8 cellular contexts compared by ENCODE assay signal in the genomic region with DNA sequence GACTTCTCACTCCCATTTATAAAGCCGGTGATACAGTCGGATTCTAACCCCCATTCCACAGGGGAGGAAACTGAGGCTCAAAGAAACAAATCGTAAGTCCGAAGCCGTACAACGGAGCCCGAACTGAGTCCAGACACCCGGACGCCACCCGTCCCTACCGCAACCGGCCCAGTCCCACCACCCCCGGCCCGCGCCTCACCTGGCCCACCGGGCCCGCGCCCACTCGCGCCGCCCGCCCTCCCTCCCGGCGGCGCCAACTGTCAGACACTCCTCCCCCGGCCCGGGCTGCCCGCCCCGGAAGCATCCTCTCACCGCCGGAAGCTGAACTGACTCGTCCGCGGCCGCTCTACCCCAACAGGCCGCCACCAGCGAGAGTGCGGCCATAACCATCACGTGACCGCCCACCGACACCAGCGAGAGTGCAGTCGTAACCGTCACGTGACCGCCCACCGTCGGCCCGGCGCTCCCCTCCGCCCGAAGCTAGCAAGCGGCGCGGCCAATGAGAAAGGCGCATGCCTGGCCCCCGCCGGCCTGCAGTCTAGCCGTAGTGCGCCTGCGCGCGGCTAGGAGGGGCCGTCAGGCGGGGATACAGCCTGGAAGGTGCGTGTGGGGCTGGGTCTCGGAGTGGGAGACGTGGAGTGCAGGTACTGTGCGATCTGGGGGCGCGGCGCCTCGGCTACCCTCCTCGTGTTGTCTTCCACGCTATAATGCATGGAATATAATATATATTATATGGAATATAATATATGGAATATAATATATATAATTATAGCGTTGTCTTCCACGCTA. TPM values are rescaled to one million over a fixed set of nuclear protein-coding genes. Genes with fewer than 3 reads are reported as not detected.
DNase-seq lines count a peak whose midpoint lies in the region; ATAC-seq and TF ChIP-seq lines count a peak whose summit lies in the region.

A gene with protein sequence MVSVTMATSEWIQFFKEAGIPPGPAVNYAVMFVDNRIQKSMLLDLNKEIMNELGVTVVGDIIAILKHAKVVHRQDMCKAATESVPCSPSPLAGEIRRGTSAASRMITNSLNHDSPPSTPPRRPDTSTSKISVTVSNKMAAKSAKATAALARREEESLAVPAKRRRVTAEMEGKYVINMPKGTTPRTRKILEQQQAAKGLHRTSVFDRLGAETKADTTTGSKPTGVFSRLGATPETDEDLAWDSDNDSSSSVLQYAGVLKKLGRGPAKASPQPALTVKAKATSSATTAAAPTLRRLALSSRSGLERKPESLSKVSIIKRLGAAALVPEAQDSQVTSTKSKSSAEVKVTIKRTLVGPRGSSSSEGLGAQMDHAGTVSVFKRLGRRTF (minus strand): TSS at position 273 of the 789 bp plus-strand sequence. CDS start 6,540 bp downstream, outside the sequence.
A gene with protein sequence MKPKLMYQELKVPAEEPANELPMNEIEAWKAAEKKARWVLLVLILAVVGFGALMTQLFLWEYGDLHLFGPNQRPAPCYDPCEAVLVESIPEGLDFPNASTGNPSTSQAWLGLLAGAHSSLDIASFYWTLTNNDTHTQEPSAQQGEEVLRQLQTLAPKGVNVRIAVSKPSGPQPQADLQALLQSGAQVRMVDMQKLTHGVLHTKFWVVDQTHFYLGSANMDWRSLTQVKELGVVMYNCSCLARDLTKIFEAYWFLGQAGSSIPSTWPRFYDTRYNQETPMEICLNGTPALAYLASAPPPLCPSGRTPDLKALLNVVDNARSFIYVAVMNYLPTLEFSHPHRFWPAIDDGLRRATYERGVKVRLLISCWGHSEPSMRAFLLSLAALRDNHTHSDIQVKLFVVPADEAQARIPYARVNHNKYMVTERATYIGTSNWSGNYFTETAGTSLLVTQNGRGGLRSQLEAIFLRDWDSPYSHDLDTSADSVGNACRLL (plus strand): TSS at position 571 of the 789 bp plus-strand sequence. CDS start 17,789 bp downstream, outside the sequence.

- no peaks in the 10 kb centered on the region for H3K27me3 Mint-ChIP-seq in chondrocyte (ENCODE audit: low read depth)

- H3K4me3 ChIP-seq in kidney epithelial cell (ENCODE audit: low read depth, low read length), result peak within 1 kb of the TSS; percentile 96

- TF ChIP-seq POLR2A in GM19193 (IDR thresholded peaks at IDR 0.05; ENCODE audit: extremely low read depth, insufficient read depth, insufficient read length), result peak; percentile 95

- H3K36me3 Mint-ChIP-seq in chondrocyte (ENCODE audit: low read depth), result no peaks in the 10 kb centered on the region

- ATAC-seq in HG03439 (IDR thresholded peaks at IDR 0.05; ENCODE audit: unreplicated experiment), result peak; percentile 96

- H3K27ac Mint-ChIP-seq in chondrocyte (ENCODE audit: unreplicated experiment), result peak within 1 kb of the TSS; percentile 97

- no peaks in the 10 kb centered on the region for H3K36me3 ChIP-seq in kidney epithelial cell (ENCODE audit: control insufficient read depth, insufficient read depth, low read length)

- no peak for TF ChIP-seq CTCF in chondrocyte (IDR thresholded peaks at IDR 0.05)
- TF ChIP-seq CTCF in kidney epithelial cell (IDR thresholded peaks at IDR 0.05; ENCODE audit: insufficient read depth, low read length, poor library complexity, severe bottlenecking), result no peak

- H3K9me3 Mint-ChIP-seq in chondrocyte (ENCODE audit: low read depth), result no peaks in the 10 kb centered on the region

- peaks cover 31% of the 10 kb centered on the region for H3K4me1 Mint-ChIP-seq in chondrocyte (ENCODE audit: low read depth)

- peak; percentile 96 to 99 for DNase-seq in AML-193 (lab: John Stamatoyannopoulos, UW)
- DNase-seq in NCI-H510A treated with DMSO at 0.1 percent for 48 hours (lab: John Stamatoyannopoulos, UW), result peak; percentile 94
- peak; percentile 96 to 97 for DNase-seq in activated CD4-positive, alpha-beta T cell treated with anti-CD3 and anti-CD28 coated beads for 24 hours (ENCODE audit: low read depth in 2 of 2)
- peak; percentile 100 for DNase-seq in chondrocyte (ENCODE audit: low spot score)
- peak; percentile 94 for DNase-seq in kidney epithelial cell (ENCODE audit: low read depth)
- peak; percentile 99 for DNase-seq in stimulated activated CD4-positive, alpha-beta T cell treated with anti-CD3 and anti-CD28 coated beads, Interleukin-15, amount 100 ng/mL, for 48 hours (ENCODE audit: low read depth in 2 of 2)

- peak within 1 kb of the TSS; percentile 94 for H3K4me3 Mint-ChIP-seq in chondrocyte (ENCODE audit: unreplicated experiment)

- no peaks in the 10 kb centered on the region for H3K27me3 ChIP-seq in kidney epithelial cell (ENCODE audit: control insufficient read depth, insufficient read depth, low read length)

RNA-seq across cellular contexts. Expression of the first gene that starts in this region (rescaled TPM):
- 19.4 to 22.2 TPM (median 21.5 TPM) in 3 replicates for total RNA-seq in chondrocyte
- total RNA-seq in kidney epithelial cell, result 5.4 and 10.4 TPM in 2 replicates

RNA-seq across cellular contexts. Expression of the second gene that starts in this region (rescaled TPM):
- 478 to 514 TPM (median 487 TPM) in 3 replicates for total RNA-seq in chondrocyte
- total RNA-seq in kidney epithelial cell, result 350 and 417 TPM in 2 replicates

Comparison
In these comparisons a context has a peak if more than half of its experiments do, and no peak if none do; other contexts are left out.
1. Peak in every context shown above with its lines: DNase-seq, ATAC-seq and H3K4me3 ChIP-seq.